In the genomic region with DNA sequence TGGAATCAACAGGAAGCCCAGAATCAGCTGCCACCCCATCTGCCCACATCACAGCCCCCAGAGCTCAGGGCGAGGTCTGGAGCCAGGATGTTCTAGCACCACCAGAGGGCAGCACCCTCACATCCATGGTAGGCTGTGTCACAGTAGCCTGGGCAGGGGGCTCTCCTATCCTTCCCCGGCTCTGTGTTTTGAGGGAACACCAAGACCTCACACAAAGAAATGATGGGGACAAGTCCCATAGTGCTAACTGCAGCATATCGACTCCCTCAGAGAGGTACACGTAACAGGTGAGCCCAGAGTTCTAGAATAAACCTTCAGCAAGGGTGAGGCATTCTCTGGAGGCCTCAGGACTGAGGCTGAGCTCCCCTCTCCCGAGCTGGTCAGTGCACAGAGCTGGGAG, we compare ENCODE assay signal across 9 cellular contexts. TPM values are rescaled to one million over a fixed set of nuclear protein-coding genes. Genes with fewer than 3 reads are reported as not detected.
DNase-seq lines count a peak whose midpoint lies in the region; ATAC-seq and TF ChIP-seq lines count a peak whose summit lies in the region.
"Had no signal": no experiment of that assay in that cellular context is flagged by ENCODE, and none has a peak within 500 bp of the region (broad histone marks: within the 10 kb centered on the region; RNA-seq: fewer than 3 reads in every experiment).

No MANE protein-coding gene starts in this region.

- H3K4me3 Mint-ChIP-seq in CD4-positive, CD25-positive, alpha-beta regulatory T cell = peak overlapping the region in 3 of 4 donors; percentile 49 to 88 (median 75)
- no peak overlapping the region for H3K4me3 Mint-ChIP-seq in activated T-cell treated with anti-CD3 and anti-CD28 coated beads, Interleukin-2, amount 50 U/mL, for 72 hours

- H3K79me2 ChIP-seq in osteoblast (ENCODE audit: insufficient read depth, low read length) = no peaks in the 10 kb centered on the region

- no peak overlapping the region for H3K27ac ChIP-seq in CD4-positive, CD25-positive, alpha-beta regulatory T cell (ENCODE audit: insufficient read depth, low read length, poor library complexity, severe bottlenecking)
- no peak overlapping the region for H3K27ac ChIP-seq in HEK293 (ENCODE audit: extremely low read depth, low read depth, low read length)
- H3K27ac ChIP-seq in osteoblast (ENCODE audit: low read depth, low read length) = no peak overlapping the region
- no peak overlapping the region for H3K27ac ChIP-seq in thyroid gland

- peak; percentile 23 to 39 for ATAC-seq in CD4-positive, CD25-positive, alpha-beta regulatory T cell (ENCODE audit: low read depth in 2 of 2)
- ATAC-seq in activated T-cell treated with anti-CD3 and anti-CD28 coated beads, Interleukin-2, amount 50 U/mL, for 72 hours (replicated peaks in 1 of 2) = peak; percentile 22 to 23
- ATAC-seq in HG02970 (IDR thresholded peaks at IDR 0.05; ENCODE audit: low FRiP score, unreplicated experiment) = no peak

- no peaks in the 10 kb centered on the region for H4K20me1 ChIP-seq in osteoblast (ENCODE audit: insufficient read depth, low read length)

- DNase-seq in CD4-positive, CD25-positive, alpha-beta regulatory T cell = peak; percentile 61 to 83 (median 78)
- DNase-seq in activated T-cell treated with anti-CD3 and anti-CD28 coated beads, Interleukin-2, amount 50 U/mL, for 72 hours = peak; percentile 83 to 84
- peak; percentile 57 for DNase-seq in fibroblast of pulmonary artery (ENCODE audit: low read depth)
- peak; percentile 97 for DNase-seq in osteoblast (ENCODE audit: insufficient read length, low spot score, missing footprints)
- peak; percentile 65 to 70 for DNase-seq in thyroid gland

- H3K4me2 ChIP-seq in osteoblast (ENCODE audit: insufficient read depth, low read length) = no peak overlapping the region

- H3K36me3 Mint-ChIP-seq in CD4-positive, CD25-positive, alpha-beta regulatory T cell = no peaks in the 10 kb centered on the region
- peaks cover 4% of the 10 kb centered on the region in 2 donors for H3K36me3 Mint-ChIP-seq in activated T-cell treated with anti-CD3 and anti-CD28 coated beads, Interleukin-2, amount 50 U/mL, for 72 hours (ENCODE audit: insufficient read depth in 2 of 2)

- peaks cover 46% of the 10 kb centered on the region for H3K4me1 ChIP-seq in CD4-positive, CD25-positive, alpha-beta regulatory T cell (ENCODE audit: control insufficient read depth, insufficient read depth, low read length, poor library complexity, severe bottlenecking)
- H3K4me1 ChIP-seq in HEK293 (ENCODE audit: control insufficient read depth, insufficient read depth, low read length) = no peaks in the 10 kb centered on the region; the same call in 1 of the 2 replicates
- peaks cover 12% of the 10 kb centered on the region for H3K4me1 ChIP-seq in osteoblast (ENCODE audit: insufficient read depth, low read length)
- peaks cover 9 to 27% of the 10 kb centered on the region in 2 donors for H3K4me1 ChIP-seq in thyroid gland

- intact Hi-C loops in thyroid gland (cut with DNase I) = loop anchor here (2.0 to 10.0 kb wide), 3 partner anchors 103 to 287 kb away; a partner anchor contains a TSS

- POLR2A ChIA-PET in HEK293 (lab: Yijun Ruan, JAX) = interaction anchor here (0.8 to 4.2 kb wide), 4 partner anchors 104 to 288 kb away, joined by 4 to 26 read pairs (median 10); a partner anchor contains a TSS

- WGBS in thyroid gland, 2 donors = 26 to 33% methylated on average over 5 of the region's 5 CpGs

- no peaks in the 10 kb centered on the region for H3K27me3 Mint-ChIP-seq in CD4-positive, CD25-positive, alpha-beta regulatory T cell
- H3K27me3 Mint-ChIP-seq in activated T-cell treated with anti-CD3 and anti-CD28 coated beads, Interleukin-2, amount 50 U/mL, for 72 hours (ENCODE audit: low read depth) = no peaks in the 10 kb centered on the region

- CTCF ChIA-PET in HEK293 (lab: Yijun Ruan, JAX) = interaction anchor here (0.5 to 20.2 kb wide), 71 partner anchors 8 to 908 kb away, joined by 3 to 662 read pairs (median 5); a partner anchor contains a TSS

- H3K9me3 ChIP-seq in CD4-positive, CD25-positive, alpha-beta regulatory T cell (ENCODE audit: control insufficient read depth in 2 of 2, low read length in 2 of 2) = no peaks in the 10 kb centered on the region
- H3K9me3 ChIP-seq in HEK293 (ENCODE audit: control insufficient read depth, insufficient read depth, low read depth, low read length) (no peaks in the 10 kb centered on the region), osteoblast (ENCODE audit: low read depth, low read length) (no peaks in the 10 kb centered on the region), thyroid gland (no peaks in the 10 kb centered on the region)

- H3K4me1 Mint-ChIP-seq in CD4-positive, CD25-positive, alpha-beta regulatory T cell = peaks cover 0 to 54% (median 25%) of the 10 kb centered on the region in 4 donors
- peaks cover 48% of the 10 kb centered on the region for H3K4me1 Mint-ChIP-seq in activated T-cell treated with anti-CD3 and anti-CD28 coated beads, Interleukin-2, amount 50 U/mL, for 72 hours (ENCODE audit: low read depth)

- H3K27me3 ChIP-seq in CD4-positive, CD25-positive, alpha-beta regulatory T cell (ENCODE audit: control insufficient read depth, insufficient read depth, low read length) = no peaks in the 10 kb centered on the region
- peaks cover 8% of the 10 kb centered on the region for H3K27me3 ChIP-seq in osteoblast (ENCODE audit: insufficient read depth, low read length)
- no peaks in the 10 kb centered on the region for H3K27me3 ChIP-seq in thyroid gland

- TF ChIP-seq CTCF in HEK293 (tag by site-specific recombination; IDR thresholded peaks at IDR 0.05) (peak; percentile 85), fibroblast of pulmonary artery (IDR thresholded peaks at IDR 0.05; ENCODE audit: low read length, missing control alignments) (peak; percentile 92), osteoblast (IDR thresholded peaks at IDR 0.05; ENCODE audit: extremely low read depth, low read depth, low read length) (peak; percentile 90), thyroid gland (IDR thresholded peaks at IDR 0.05) (peak; percentile 27 to 88 (median 69))

- H3K27ac Mint-ChIP-seq in CD4-positive, CD25-positive, alpha-beta regulatory T cell = peak overlapping the region; percentile 96 to 98 (median 96)
- no peak overlapping the region for H3K27ac Mint-ChIP-seq in activated T-cell treated with anti-CD3 and anti-CD28 coated beads, Interleukin-2, amount 50 U/mL, for 72 hours

- peak overlapping the region; percentile 7 for H3K4me3 ChIP-seq in CD4-positive, CD25-positive, alpha-beta regulatory T cell (ENCODE audit: low read depth, low read length)
- no peak overlapping the region for H3K4me3 ChIP-seq in HEK293 (ENCODE audit: low read depth, low read length)
- H3K4me3 ChIP-seq in fibroblast of pulmonary artery (replicated peaks; ENCODE audit: low read depth, low read length) = no peak overlapping the region
- H3K4me3 ChIP-seq in osteoblast (ENCODE audit: insufficient read depth, low read length) = no peak overlapping the region
- H3K4me3 ChIP-seq in thyroid gland (replicated peaks in 1 of 3) = no peak overlapping the region

- no peak overlapping the region for H2AFZ ChIP-seq in osteoblast (ENCODE audit: low read length)

- H3K36me3 ChIP-seq in CD4-positive, CD25-positive, alpha-beta regulatory T cell (ENCODE audit: control insufficient read depth, insufficient read depth, low read length) = no peaks in the 10 kb centered on the region
- H3K36me3 ChIP-seq in HEK293 (ENCODE audit: control insufficient read depth in 2 of 2, insufficient read depth in 1 of 2, low read length in 2 of 2) = no peaks in the 10 kb centered on the region
- H3K36me3 ChIP-seq in osteoblast (ENCODE audit: insufficient read depth, low read length) = no peaks in the 10 kb centered on the region
- no peaks in the 10 kb centered on the region for H3K36me3 ChIP-seq in thyroid gland

- TF ChIP-seq POLR2A in thyroid gland (IDR thresholded peaks at IDR 0.05) = no peak

- H3K9me3 Mint-ChIP-seq in CD4-positive, CD25-positive, alpha-beta regulatory T cell = no peaks in the 10 kb centered on the region
- no peaks in the 10 kb centered on the region for H3K9me3 Mint-ChIP-seq in activated T-cell treated with anti-CD3 and anti-CD28 coated beads, Interleukin-2, amount 50 U/mL, for 72 hours

TF ChIP-seq in HEK293, 187 proteins besides CTCF, POLR2A, EP300 and RAD21 (continues in another document):
- TF ChIP-seq ZBTB17 (tag by site-specific recombination; IDR thresholded peaks at IDR 0.05) = 0 out of 2 replicates have a peak, but pooled peaks have one; percentile 17
- TF ChIP-seq ZNF211 (tag by site-specific recombination; IDR thresholded peaks at IDR 0.05; ENCODE audit: low read depth) = no peak

TF ChIP-seq in PFSK-1, 5 proteins besides CTCF, POLR2A, EP300 and RAD21 (continues in another document):
- TF ChIP-seq SIN3A (IDR thresholded peaks at IDR 0.05; ENCODE audit: borderline replicate concordance, insufficient read depth, low read length) (no peak), POLR2AphosphoS5 (IDR thresholded peaks at IDR 0.05; ENCODE audit: low read depth, low read length) (no peak), TAF1 (IDR thresholded peaks at IDR 0.05; ENCODE audit: borderline replicate concordance, insufficient read depth, low read length) (no peak)

RNA-seq across cellular contexts. Expression of a gene that starts 2.3 kb away (rescaled TPM):
- total RNA-seq in CD4-positive, CD25-positive, alpha-beta regulatory T cell = 16.4 TPM
- 1 to 10 TPM in 3 of 4 donors, under 1 TPM in 1; 0.68 to 1.7 (median 1.3) TPM for polyA plus RNA-seq in CD4-positive, CD25-positive, alpha-beta regulatory T cell
- polyA plus RNA-seq in PFSK-1 (2012; ENCODE audit: insufficient read length, low read depth) = 11.0 TPM
- 10 to 100 TPM; 19.8 to 28.9 TPM for total RNA-seq in activated T-cell treated with anti-CD3 and anti-CD28 coated beads, Interleukin-2, amount 50 U/mL, for 72 hours
- 1.4 and 1.5 TPM in 2 replicates for total RNA-seq in osteoblast
- total RNA-seq in thyroid gland = 10 to 100 TPM in 1 of 4 donors, 1 to 10 TPM in 3; 3.8 to 12.5 (median 4.6) TPM

RNA-seq across cellular contexts. Expression of a gene that starts 57.5 kb away (rescaled TPM):
- total RNA-seq in CD4-positive, CD25-positive, alpha-beta regulatory T cell = not detected
- not detected for polyA plus RNA-seq in CD4-positive, CD25-positive, alpha-beta regulatory T cell
- not detected for polyA plus RNA-seq in PFSK-1 (2012; ENCODE audit: insufficient read length, low read depth)
- under 1 TPM; 0.31 to 0.53 TPM for total RNA-seq in activated T-cell treated with anti-CD3 and anti-CD28 coated beads, Interleukin-2, amount 50 U/mL, for 72 hours
- total RNA-seq in osteoblast = under 0.01 and 0.29 TPM in 2 replicates
- total RNA-seq in thyroid gland = under 1 TPM; under 0.01 to 0.49 (median 0.18) TPM
- total RNA-seq: HT1080 had no signal

Comparison
In these comparisons a context has a peak if more than half of its experiments do, and no peak if none do; other contexts are left out.
1. H3K4me3 Mint-ChIP-seq: peak in CD4-positive, CD25-positive, alpha-beta regulatory T cell (3 of 4); none in activated T-cell treated with anti-CD3 and anti-CD28 coated beads, Interleukin-2, amount 50 U/mL, for 72 hours (0 of 2).
2. Peak in every context shown above with its lines, with median percentiles within 50 percentile points of each other: DNase-seq and CTCF ChIP-seq.